24 cellular contexts compared by ENCODE assay signal in the genomic region with DNA sequence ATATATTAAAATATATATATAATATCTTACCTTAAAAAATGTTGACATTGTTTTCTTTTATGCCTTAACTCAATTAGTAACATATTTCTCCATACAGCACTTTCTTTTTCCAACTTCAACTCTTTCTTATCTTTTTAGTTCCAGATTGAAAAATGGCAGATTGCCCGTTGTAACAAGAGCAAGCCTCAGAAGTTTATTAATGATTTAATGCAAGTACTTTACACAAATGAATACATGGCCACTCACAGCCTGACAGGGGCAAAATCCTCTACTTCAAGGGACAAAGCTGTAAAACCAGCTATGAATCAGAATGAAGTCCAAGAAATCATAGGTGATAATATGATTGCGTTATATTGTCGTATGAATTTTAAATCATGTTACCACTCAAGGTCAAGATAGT.
"Had no signal": no experiment of that assay in that cellular context is flagged by ENCODE, and none has a peak within 500 bp of the region (broad histone marks: within the 10 kb centered on the region; RNA-seq: fewer than 3 reads in every experiment).

No MANE protein-coding gene starts in this region.

- H3K27me3 ChIP-seq: colonic mucosa, foreskin keratinocyte, heart left ventricle, spleen had no signal

- H3K36me3 ChIP-seq: colonic mucosa, heart left ventricle, spleen, thoracic aorta had no signal

- H3K27ac ChIP-seq: colonic mucosa, foreskin keratinocyte, heart left ventricle, spleen, thoracic aorta had no signal

- ATAC-seq: activated CD8-positive, alpha-beta T cell treated with anti-CD3 and anti-CD28 coated beads for 36 hours; activated naive CD8-positive, alpha-beta T cell treated with anti-CD3 and anti-CD28 coated beads, Interleukin-2, amount 50 U/mL, for 24 hours; activated T-cell treated with anti-CD3 and anti-CD28 coated beads, Interleukin-2, amount 50 U/mL, for 4 hours; foreskin keratinocyte; heart left ventricle; left colon; natural killer cell; right cardiac atrium; stimulated activated naive CD8-positive, alpha-beta T cell treated with anti-CD3 and anti-CD28 coated beads, Interleukin-15, Interleukin-2, amounts not matched to agents 100 U/mL and 50 U/mL, for 24 hours; WTC11 had no signal

- DNase-seq: activated CD4-positive, alpha-beta T cell treated with anti-CD3 and anti-CD28 coated beads, Interleukin-2, amount 50 U/mL, for 1 hour; activated CD8-positive, alpha-beta T cell treated with anti-CD3 and anti-CD28 coated beads for 36 hours; activated naive CD8-positive, alpha-beta T cell treated with anti-CD3 and anti-CD28 coated beads, Interleukin-2, amount 50 U/mL, for 24 hours; activated T-cell treated with anti-CD3 and anti-CD28 coated beads, Interleukin-2, amount 50 U/mL, for 4 hours; cerebellar nuclear complex; colonic mucosa; effector CD8-positive, alpha-beta T cell; foreskin keratinocyte; heart left ventricle; hypothalamus; immature natural killer cell; kidney; left colon; natural killer cell; posterior cingulate gyrus; right cardiac atrium; spleen; stimulated activated CD4-positive, alpha-beta T cell treated with anti-CD3 and anti-CD28 coated beads, Interleukin-2, amount 100 ng/mL, for 48 hours; stimulated activated naive CD8-positive, alpha-beta T cell treated with anti-CD3 and anti-CD28 coated beads, Interleukin-15, Interleukin-2, amounts not matched to agents 100 U/mL and 50 U/mL, for 24 hours; trophoblast cell had no signal

- H3K4me3 ChIP-seq: colonic mucosa, heart left ventricle, spleen, thoracic aorta had no signal

- H3K9me3 ChIP-seq: colonic mucosa, heart left ventricle, spleen, thoracic aorta had no signal

- FAIRE-seq: bronchial epithelial cell, kidney, urothelium cell line had no signal

- H3K4me1 ChIP-seq: colonic mucosa, heart left ventricle, spleen had no signal
